8 cellular contexts compared by ENCODE assay signal in genomic region chr22:30310881-30311771, GRCh38. TPM values are rescaled to one million over a fixed set of nuclear protein-coding genes. Genes with fewer than 3 reads are reported as not detected.
DNase-seq lines count a peak whose midpoint lies in the region; ATAC-seq, FAIRE-seq and TF ChIP-seq lines count a peak whose summit lies in the region.

No MANE protein-coding gene starts in this region.

- H3K9me3 ChIP-seq in smooth muscle cell (replicated peaks; ENCODE audit: low read depth) = no peaks in the 10 kb centered on the region

- no peaks in the 10 kb centered on the region for H3K27me3 ChIP-seq in smooth muscle cell (ENCODE audit: low read depth)

- H4K20me1 ChIP-seq in smooth muscle cell (ENCODE audit: low read depth) = peaks cover 99% of the 10 kb centered on the region

- no peak overlapping the region for H2AFZ ChIP-seq in smooth muscle cell (ENCODE audit: low read depth)

- H3K27me3 Mint-ChIP-seq in activated T-helper 17 cell treated with anti-CD3 and anti-CD28 coated beads, Interleukin-2, amount 50 U/mL, for 72 hours = no peaks in the 10 kb centered on the region

- no peaks in the 10 kb centered on the region for H3K9me3 Mint-ChIP-seq in activated T-helper 17 cell treated with anti-CD3 and anti-CD28 coated beads, Interleukin-2, amount 50 U/mL, for 72 hours

- ATAC-seq in activated T-helper 17 cell treated with anti-CD3 and anti-CD28 coated beads, Interleukin-2, amount 50 U/mL, for 72 hours (replicated peaks) = no peak
- no peak for ATAC-seq in GM21825 (IDR thresholded peaks at IDR 0.05; ENCODE audit: unreplicated experiment)

- H3K79me2 ChIP-seq in smooth muscle cell (ENCODE audit: low read depth) = peaks cover 93% of the 10 kb centered on the region

- peak overlapping the region; percentile 92 for H3K27ac Mint-ChIP-seq in activated T-helper 17 cell treated with anti-CD3 and anti-CD28 coated beads, Interleukin-2, amount 50 U/mL, for 72 hours

- H3K27ac ChIP-seq in smooth muscle cell (ENCODE audit: low read depth) = peak overlapping the region; percentile 62

- H3K4me2 ChIP-seq in smooth muscle cell = peak overlapping the region; percentile 45

- peak; percentile 17 for FAIRE-seq in GM12892 (lab: Jason Lieb, UNC)

- H3K36me3 ChIP-seq in smooth muscle cell (ENCODE audit: low read depth) = no peaks in the 10 kb centered on the region

- TF ChIP-seq POLR2A in GM12892 (IDR thresholded peaks at IDR 0.05; ENCODE audit: low read depth, low read length) = no peak

- peaks cover 20% of the 10 kb centered on the region for H3K4me1 ChIP-seq in smooth muscle cell (ENCODE audit: low read depth)

- 65% methylated on average over 8 of the region's 8 CpGs for WGBS in smooth muscle cell (ENCODE audit: low lambda C conversion rate)

- peaks cover 41% of the 10 kb centered on the region for H3K36me3 Mint-ChIP-seq in activated T-helper 17 cell treated with anti-CD3 and anti-CD28 coated beads, Interleukin-2, amount 50 U/mL, for 72 hours (ENCODE audit: low read depth)

- H3K9ac ChIP-seq in smooth muscle cell (ENCODE audit: low read depth) = peak overlapping the region; percentile 4

- TF ChIP-seq CTCF in smooth muscle cell (IDR thresholded peaks at IDR 0.05; ENCODE audit: borderline replicate concordance, insufficient read depth, poor library complexity, severe bottlenecking) = no peak

- peak overlapping the region; percentile 80 for H3K4me3 Mint-ChIP-seq in activated T-helper 17 cell treated with anti-CD3 and anti-CD28 coated beads, Interleukin-2, amount 50 U/mL, for 72 hours

- DNase-seq in GM12892 (ENCODE audit: insufficient read length) = no peak
- DNase-seq in hepatic stellate cell (ENCODE audit: low spot score) = peak; percentile 63
- no peak for DNase-seq in smooth muscle cell (lab: John Stamatoyannopoulos, UW; ENCODE audit: unreplicated experiment)
- no peak for DNase-seq in MV-4-11 (lab: John Stamatoyannopoulos, UW)
- no peak for DNase-seq in SW480 (ENCODE audit: low spot score)
- no peak for DNase-seq in COR-L47 (lab: John Stamatoyannopoulos, UW)

- no peak overlapping the region for H3K4me3 ChIP-seq in smooth muscle cell

- peaks cover 90% of the 10 kb centered on the region for H3K4me1 Mint-ChIP-seq in activated T-helper 17 cell treated with anti-CD3 and anti-CD28 coated beads, Interleukin-2, amount 50 U/mL, for 72 hours

- peaks cover 25% of the 10 kb centered on the region for H3F3A ChIP-seq in smooth muscle cell (ENCODE audit: low read depth)

RNA-seq across cellular contexts. Expression of gene TBC1D10A, which starts 15.6 kb away (rescaled TPM):
- polyA plus RNA-seq in GM12892 (2012; ENCODE audit: missing spikeins) = 11.7 TPM
- 10 to 100 TPM; 26.9 to 41.2 TPM for total RNA-seq in activated T-helper 17 cell treated with anti-CD3 and anti-CD28 coated beads, Interleukin-2, amount 50 U/mL, for 72 hours
- total RNA-seq in smooth muscle cell = 16.8 and 23.0 TPM in 2 replicates
- polyA plus RNA-seq in smooth muscle cell = 51.1 and 57.6 TPM in 2 replicates

RNA-seq across cellular contexts. Expression of gene CASTOR1, which starts 21.8 kb away (rescaled TPM):
- polyA plus RNA-seq in GM12892 (2012; ENCODE audit: missing spikeins) = 4.7 TPM
- 1 to 10 TPM; 4.6 to 4.8 TPM for total RNA-seq in activated T-helper 17 cell treated with anti-CD3 and anti-CD28 coated beads, Interleukin-2, amount 50 U/mL, for 72 hours
- total RNA-seq in smooth muscle cell = 9.8 and 16.1 TPM in 2 replicates
- polyA plus RNA-seq in smooth muscle cell = 21.8 and 22.6 TPM in 2 replicates

RNA-seq across cellular contexts. Expression of gene OSM, which starts 44.5 kb away (rescaled TPM):
- polyA plus RNA-seq in GM12892 (2012; ENCODE audit: missing spikeins) = not detected
- 10 to 100 TPM; 41.1 to 88.6 TPM for total RNA-seq in activated T-helper 17 cell treated with anti-CD3 and anti-CD28 coated beads, Interleukin-2, amount 50 U/mL, for 72 hours
- 0.27 and 1.5 TPM in 2 replicates for total RNA-seq in smooth muscle cell
- 0.14 and 1.0 TPM in 2 replicates for polyA plus RNA-seq in smooth muscle cell

RNA-seq across cellular contexts. Expression of gene SF3A1, which starts 45.6 kb away (rescaled TPM):
- polyA plus RNA-seq in GM12892 (2012; ENCODE audit: missing spikeins) = 55.5 TPM
- total RNA-seq in activated T-helper 17 cell treated with anti-CD3 and anti-CD28 coated beads, Interleukin-2, amount 50 U/mL, for 72 hours = 100 to 1,000 TPM; 275 to 294 TPM
- total RNA-seq in smooth muscle cell = 46.0 and 55.0 TPM in 2 replicates
- polyA plus RNA-seq in smooth muscle cell = 86.7 and 86.9 TPM in 2 replicates

RNA-seq across cellular contexts. Expression of gene CCDC157, which starts 45.7 kb away (rescaled TPM):
- 0.76 TPM for polyA plus RNA-seq in GM12892 (2012; ENCODE audit: missing spikeins)
- total RNA-seq in activated T-helper 17 cell treated with anti-CD3 and anti-CD28 coated beads, Interleukin-2, amount 50 U/mL, for 72 hours = 1 to 10 TPM in 1 of 2 donors, under 1 TPM in 1; 0.50 to 2.5 TPM
- total RNA-seq in smooth muscle cell = 1.5 and 4.8 TPM in 2 replicates
- 2.5 and 6.0 TPM in 2 replicates for polyA plus RNA-seq in smooth muscle cell

Comparison
In these comparisons a context has a peak if more than half of its experiments do, and no peak if none do; other contexts are left out.
1. RNA of gene OSM, which starts 44.5 kb away (total RNA-seq): 41.1 to 88.6 TPM in activated T-helper 17 cell treated with anti-CD3 and anti-CD28 coated beads, Interleukin-2, amount 50 U/mL, for 72 hours; 0.27 to 1.5 TPM in smooth muscle cell; every median in the first group is over 10 times any median in the second.